In genomic region chr7:8638076-8638475, GRCh38 we compare ENCODE assay signal across 14 cellular contexts.
DNase-seq lines count a peak whose midpoint lies in the region; ATAC-seq and TF ChIP-seq lines count a peak whose summit lies in the region.
"Had no signal": no experiment of that assay in that cellular context is flagged by ENCODE, and none has a peak within 500 bp of the region (broad histone marks: within the 10 kb centered on the region; RNA-seq: fewer than 3 reads in every experiment).

No MANE protein-coding gene starts in this region.

- no peak overlapping the region for H3K4me3 Mint-ChIP-seq in CD14-positive monocyte
- no peak overlapping the region for H3K4me3 Mint-ChIP-seq in H9

- no peak overlapping the region for H3K14ac ChIP-seq in H9 (ENCODE audit: insufficient read depth, low read length)

- H3K4me1 ChIP-seq in H9 (ENCODE audit: insufficient read depth, low read length) = no peaks in the 10 kb centered on the region; the same call in 1 of the 2 replicates
- H3K4me1 ChIP-seq: BLaER1 treated with 17β-estradiol and CSF1 and Interleukin-3, amounts not matched to agents 10 nM and 100 nM; gastrocnemius medialis; parathyroid adenoma had no signal

- no peak overlapping the region for H2BK12ac ChIP-seq in H9 (ENCODE audit: insufficient read length, low read depth, low read length)

- no peaks in the 10 kb centered on the region for H3K4me1 Mint-ChIP-seq in CD14-positive monocyte
- peaks cover 7 to 10% of the 10 kb centered on the region in 2 experiments for H3K4me1 Mint-ChIP-seq in H9

- intact Hi-C loops in CD14-positive monocyte (cut with micrococcal nuclease) = no loop called here

- DNase-seq in D341Med (ENCODE audit: low spot score) (peak; percentile 42), NCI-H1092 (lab: John Stamatoyannopoulos, UW) (peak; percentile 99), NCI-H446 (lab: John Stamatoyannopoulos, UW) (peak; percentile 90 to 93), dermis blood vessel endothelial cell (peak; percentile 1), CD14-positive monocyte (ENCODE audit: low spot score) (no peak), H9 (no peak)
- DNase-seq: activated effector memory CD4-positive, alpha-beta T cell treated with Interleukin-2 at 50 U/mL for 16 hours; gastrocnemius medialis; stimulated activated CD4-positive, alpha-beta T cell treated with anti-CD3 and anti-CD28 coated beads, Interleukin-4, amount 100 ng/mL, for 24 hours had no signal

- no peak overlapping the region for H3K56ac ChIP-seq in H9 (ENCODE audit: insufficient read length, low read depth, low read length)

- H3K18ac ChIP-seq in H9 (ENCODE audit: insufficient read length, low read depth, low read length) = no peak overlapping the region

- no CpG with 5 or more reads among the region's 7 CpGs for WGBS in H9 (ENCODE audit: extremely low coverage, insufficient read length, low lambda C conversion rate)

- no peak overlapping the region for H4K91ac ChIP-seq in H9 (ENCODE audit: insufficient read length, low read depth, low read length)

- peaks cover 0 to 6% (median 0%) of the 10 kb centered on the region in 7 donors for H3K9me3 Mint-ChIP-seq in CD14-positive monocyte
- peaks cover 0 to 4% of the 10 kb centered on the region in 2 experiments; a peak in 2 of 5 replicates for H3K9me3 Mint-ChIP-seq in H9

- no peaks in the 10 kb centered on the region for H3K79me1 ChIP-seq in H9 (ENCODE audit: insufficient read depth, low read depth, low read length, poor library complexity, severe bottlenecking)

- no peak overlapping the region for H3T11ph ChIP-seq in H9 (ENCODE audit: low read length)

- ATAC-seq in GM19397 (IDR thresholded peaks at IDR 0.05; ENCODE audit: unreplicated experiment) = no peak
- no peak for ATAC-seq in HG03097 (IDR thresholded peaks at IDR 0.05; ENCODE audit: low FRiP score, unreplicated experiment)

- no peaks in the 10 kb centered on the region for H3K9me3 ChIP-seq in H9 (ENCODE audit: control insufficient read depth, low read depth, low read length)
- H3K9me3 ChIP-seq: BLaER1 treated with 17β-estradiol and CSF1 and Interleukin-3, amounts not matched to agents 10 nM and 100 nM; gastrocnemius medialis had no signal

- no peaks in the 10 kb centered on the region for H3K36me3 Mint-ChIP-seq in CD14-positive monocyte
- peaks cover 0 to 4% (median 0%) of the 10 kb centered on the region in 3 experiments; a peak in 1 of 7 replicates for H3K36me3 Mint-ChIP-seq in H9 (ENCODE audit: insufficient read depth in 1 of 3, low read depth in 3 of 3)

- H2AFZ ChIP-seq in H9 (ENCODE audit: low read length) = no peak overlapping the region
- H2AFZ ChIP-seq: parathyroid adenoma had no signal

- no peak overlapping the region for H3K27ac Mint-ChIP-seq in CD14-positive monocyte
- no peak overlapping the region for H3K27ac Mint-ChIP-seq in H9

- no peak overlapping the region for H3K4ac ChIP-seq in H9 (ENCODE audit: low read depth, low read length)

- H3K23me2 ChIP-seq in H9 (ENCODE audit: insufficient read length, low read depth, low read length, poor library complexity, severe bottlenecking) = no peaks in the 10 kb centered on the region

- H2BK15ac ChIP-seq in H9 (ENCODE audit: low read depth, low read length) = no peak overlapping the region

- no peak overlapping the region for H3K23ac ChIP-seq in H9 (ENCODE audit: insufficient read length, low read depth, low read length)

- H4K20me1 ChIP-seq in H9 (ENCODE audit: control insufficient read depth, insufficient read depth, insufficient read length) = no peaks in the 10 kb centered on the region
- H4K20me1 ChIP-seq: BLaER1 treated with 17β-estradiol and CSF1 and Interleukin-3, amounts not matched to agents 10 nM and 100 nM had no signal

- no peak overlapping the region for H4K5ac ChIP-seq in H9 (ENCODE audit: insufficient read length, low read depth, low read length)

- H2BK5ac ChIP-seq in H9 (ENCODE audit: insufficient read length, low read length) = no peak overlapping the region

- H2BK120ac ChIP-seq in H9 (ENCODE audit: low read depth, low read length, poor library complexity, severe bottlenecking) = no peak overlapping the region

- H3K79me2 ChIP-seq in H9 (ENCODE audit: insufficient read depth, low read length) = no peaks in the 10 kb centered on the region
- H3K79me2 ChIP-seq: parathyroid adenoma had no signal

- H3K4me2 ChIP-seq in H9 (ENCODE audit: insufficient read depth, insufficient read length, low read length) = no peak overlapping the region
- H3K4me2 ChIP-seq: BLaER1 treated with 17β-estradiol and CSF1 and Interleukin-3, amounts not matched to agents 10 nM and 100 nM; KMS-11 had no signal

- no peak overlapping the region for H2AK5ac ChIP-seq in H9 (ENCODE audit: insufficient read length, low read length)

- H2BK20ac ChIP-seq in H9 (ENCODE audit: low read depth, low read length, poor library complexity, severe bottlenecking) = no peak overlapping the region

- H3K27ac ChIP-seq in H9 (ENCODE audit: insufficient read length, low read depth, low read length) = no peak overlapping the region
- H3K27ac ChIP-seq: BLaER1 treated with 17β-estradiol and CSF1 and Interleukin-3, amounts not matched to agents 10 nM and 100 nM; gastrocnemius medialis; KMS-11; parathyroid adenoma had no signal

- no peak overlapping the region for H4K8ac ChIP-seq in H9 (replicated peaks; ENCODE audit: insufficient read length, low read depth, low read length)

- no peak overlapping the region for H3K9ac ChIP-seq in H9 (ENCODE audit: extremely low read depth, insufficient read length, low read length)
- H3K9ac ChIP-seq: BLaER1 treated with 17β-estradiol and CSF1 and Interleukin-3, amounts not matched to agents 10 nM and 100 nM; KMS-11; parathyroid adenoma had no signal

- no peaks in the 10 kb centered on the region for H3K27me3 ChIP-seq in H9 (ENCODE audit: insufficient read depth, low read length)
- H3K27me3 ChIP-seq: BLaER1 treated with 17β-estradiol and CSF1 and Interleukin-3, amounts not matched to agents 10 nM and 100 nM; gastrocnemius medialis had no signal

- H3K27me3 Mint-ChIP-seq in CD14-positive monocyte (ENCODE audit: low read depth in 3 of 3) = peaks cover 0 to 1% (median 0%) of the 10 kb centered on the region in 3 donors
- H3K27me3 Mint-ChIP-seq in H9 (ENCODE audit: low read depth) = no peaks in the 10 kb centered on the region

- TF ChIP-seq CTCF in CD14-positive monocyte (IDR thresholded peaks at IDR 0.05) (no peak), H9 (conservative IDR thresholded peaks at IDR 0.05) (no peak)

Comparison
In these comparisons a context has a peak if more than half of its experiments do, and no peak if none do; other contexts are left out.
1. DNase-seq: peak in D341Med (single experiment), NCI-H1092 (single experiment), NCI-H446 (2 of 2) and dermis blood vessel endothelial cell (single experiment); none in CD14-positive monocyte (single experiment) and H9 (single experiment).